Comparison of ENCODE assay signal across 25 cellular contexts in the genomic region with DNA sequence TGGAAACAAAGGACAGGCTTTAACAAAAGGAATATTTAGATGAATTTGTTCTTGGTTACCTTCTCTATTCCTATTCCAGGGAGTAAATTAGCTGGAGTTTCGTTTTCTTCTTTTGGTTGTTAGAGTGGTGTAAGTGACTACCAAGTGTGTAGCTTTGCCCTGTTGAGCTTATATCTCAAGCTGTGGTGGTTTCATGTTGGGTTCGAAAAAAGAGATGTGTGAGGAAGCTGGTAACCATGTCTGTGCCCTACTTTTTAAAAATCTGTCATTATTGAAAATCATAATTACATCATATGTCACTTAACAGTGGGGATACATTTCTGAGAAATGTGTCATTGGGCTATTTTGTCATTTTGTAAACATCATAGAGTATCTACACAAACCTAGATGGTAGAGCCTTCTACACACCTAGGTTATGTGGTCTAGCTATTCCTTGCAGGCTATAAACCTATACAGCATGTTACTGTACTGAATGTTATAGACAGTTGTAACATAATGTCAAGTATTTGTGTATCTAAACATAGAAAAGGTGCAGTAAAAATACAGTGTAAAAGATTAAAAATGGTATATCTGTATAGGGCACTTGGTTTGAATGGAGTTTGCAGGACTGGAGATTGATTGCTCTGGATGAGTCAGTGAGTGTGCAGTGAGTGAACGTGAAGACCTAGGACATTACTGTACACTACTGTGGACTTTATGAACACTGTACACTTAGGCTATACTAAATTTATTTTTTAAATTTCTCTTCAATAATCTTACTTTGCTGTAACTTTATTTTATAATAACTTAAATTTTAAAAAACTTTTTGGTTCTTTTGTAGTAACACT.
DNase-seq lines count a peak whose midpoint lies in the region; ATAC-seq, FAIRE-seq and TF ChIP-seq lines count a peak whose summit lies in the region.
"Had no signal": no experiment of that assay in that cellular context is flagged by ENCODE, and none has a peak within 500 bp of the region (broad histone marks: within the 10 kb centered on the region; RNA-seq: fewer than 3 reads in every experiment).

No MANE protein-coding gene starts in this region.

- intact Hi-C loops in activated CD4-positive, alpha-beta memory T cell treated with anti-CD3 and anti-CD28 coated beads for 36 hours (cut with micrococcal nuclease), result loop anchor here (5.0 kb wide), 1 partner anchor 89 kb away; a partner anchor contains a TSS
- intact Hi-C loops in natural killer cell (cut with micrococcal nuclease) (no loop called here), pancreas (cut with DNase I) (no loop called here)

- H3K4me1 ChIP-seq in pancreas, result no peaks in the 10 kb centered on the region

- POLR2A ChIA-PET in activated CD4-positive, alpha-beta memory T cell treated with anti-CD3 and anti-CD28 coated beads for 36 hours (lab: Charles Lee), result no interaction called here
- POLR2A ChIA-PET in activated CD4-positive, alpha-beta memory T cell treated with anti-CD3 and anti-CD28 coated beads, Interleukin-2, amount 10 ng/mL, durations not matched to agents 7 days and 5 days (lab: Charles Lee), result interaction anchor here (1.8 kb wide), 1 partner anchor 196 kb away, joined by 6 read pairs; no protein-coding TSS in a partner anchor

- no peak for TF ChIP-seq POLR2A in GM12891 (IDR thresholded peaks at IDR 0.05; ENCODE audit: low read depth, low read length)

- H3K36me3 Mint-ChIP-seq in activated CD4-positive, alpha-beta memory T cell treated with anti-CD3 and anti-CD28 coated beads for 36 hours, result peaks cover 22% of the 10 kb centered on the region
- peaks cover 51% of the 10 kb centered on the region for H3K36me3 Mint-ChIP-seq in activated CD4-positive, alpha-beta memory T cell treated with anti-CD3 and anti-CD28 coated beads, Interleukin-2, amount 10 ng/mL, durations not matched to agents 7 days and 5 days (ENCODE audit: low read depth)
- peaks cover 39% of the 10 kb centered on the region for H3K36me3 Mint-ChIP-seq in activated naive CD8-positive, alpha-beta T cell treated with anti-CD3 and anti-CD28 coated beads, Interleukin-2, amount 50 U/mL, for 24 hours (ENCODE audit: low read depth)
- peaks cover 14% of the 10 kb centered on the region for H3K36me3 Mint-ChIP-seq in natural killer cell

- H3K36me3 ChIP-seq in pancreas, result no peaks in the 10 kb centered on the region

- H3K27me3 Mint-ChIP-seq in activated CD4-positive, alpha-beta memory T cell treated with anti-CD3 and anti-CD28 coated beads for 36 hours, result no peaks in the 10 kb centered on the region
- H3K27me3 Mint-ChIP-seq in activated CD4-positive, alpha-beta memory T cell treated with anti-CD3 and anti-CD28 coated beads, Interleukin-2, amount 10 ng/mL, durations not matched to agents 7 days and 5 days, result no peaks in the 10 kb centered on the region
- no peaks in the 10 kb centered on the region for H3K27me3 Mint-ChIP-seq in activated naive CD8-positive, alpha-beta T cell treated with anti-CD3 and anti-CD28 coated beads, Interleukin-2, amount 50 U/mL, for 24 hours
- no peaks in the 10 kb centered on the region for H3K27me3 Mint-ChIP-seq in natural killer cell (ENCODE audit: low read depth in 2 of 2)
- H3K27me3 Mint-ChIP-seq: activated CD4-positive, alpha-beta T cell treated with anti-CD3 and anti-CD28 coated beads, Interleukin-2, amount 10 ng/mL, durations not matched to agents 24 days and 14 days had no signal

- peaks cover 29% of the 10 kb centered on the region for H3K4me1 Mint-ChIP-seq in activated CD4-positive, alpha-beta memory T cell treated with anti-CD3 and anti-CD28 coated beads for 36 hours (ENCODE audit: low read depth)
- peaks cover 13% of the 10 kb centered on the region for H3K4me1 Mint-ChIP-seq in activated CD4-positive, alpha-beta memory T cell treated with anti-CD3 and anti-CD28 coated beads, Interleukin-2, amount 10 ng/mL, durations not matched to agents 7 days and 5 days
- H3K4me1 Mint-ChIP-seq in activated naive CD8-positive, alpha-beta T cell treated with anti-CD3 and anti-CD28 coated beads, Interleukin-2, amount 50 U/mL, for 24 hours, result peaks cover 35% of the 10 kb centered on the region
- peaks cover 24 to 36% of the 10 kb centered on the region in 2 donors for H3K4me1 Mint-ChIP-seq in natural killer cell

- no peaks in the 10 kb centered on the region for H3K9me3 Mint-ChIP-seq in activated CD4-positive, alpha-beta memory T cell treated with anti-CD3 and anti-CD28 coated beads for 36 hours
- peaks cover 2% of the 10 kb centered on the region for H3K9me3 Mint-ChIP-seq in activated CD4-positive, alpha-beta memory T cell treated with anti-CD3 and anti-CD28 coated beads, Interleukin-2, amount 10 ng/mL, durations not matched to agents 7 days and 5 days
- no peaks in the 10 kb centered on the region for H3K9me3 Mint-ChIP-seq in activated naive CD8-positive, alpha-beta T cell treated with anti-CD3 and anti-CD28 coated beads, Interleukin-2, amount 50 U/mL, for 24 hours
- no peaks in the 10 kb centered on the region for H3K9me3 Mint-ChIP-seq in natural killer cell
- H3K9me3 Mint-ChIP-seq: activated CD4-positive, alpha-beta T cell treated with anti-CD3 and anti-CD28 coated beads, Interleukin-2, amount 10 ng/mL, durations not matched to agents 24 days and 14 days; activated naive CD4-positive, alpha-beta T cell treated with anti-CD3 and anti-CD28 coated beads for 36 hours had no signal

- DNase-seq in activated CD4-positive, alpha-beta memory T cell treated with anti-CD3 and anti-CD28 coated beads for 36 hours, result no peak
- DNase-seq in activated CD4-positive, alpha-beta memory T cell treated with anti-CD3 and anti-CD28 coated beads, Interleukin-2, amount 10 ng/mL, durations not matched to agents 7 days and 5 days, result no peak
- DNase-seq in GM12891 (ENCODE audit: insufficient read length, low spot score), result no peak
- DNase-seq in activated naive CD8-positive, alpha-beta T cell treated with anti-CD3 and anti-CD28 coated beads, Interleukin-2, amount 50 U/mL, for 24 hours, result no peak
- no peak for DNase-seq in natural killer cell
- DNase-seq in pancreas, result no peak
- no peak for DNase-seq in NCI-H748 (lab: John Stamatoyannopoulos, UW; ENCODE audit: unreplicated experiment)
- DNase-seq: activated CD4-positive, alpha-beta T cell treated with anti-CD3 and anti-CD28 coated beads, Interleukin-2, amount 10 ng/mL, durations not matched to agents 24 days and 14 days; activated naive CD4-positive, alpha-beta T cell treated with anti-CD3 and anti-CD28 coated beads for 36 hours; AML-193; Calu3; effector CD4-positive, alpha-beta T cell; foreskin keratinocyte; H7; left ventricle myocardium superior; NCI-H1048; NCI-H1930; NCI-H226; NCI-H82; Right ventricle myocardium superior; small intestine; stimulated activated naive CD4-positive, alpha-beta T cell had no signal

- 86 to 94% methylated on average over 3 of the region's 3 CpGs for WGBS in pancreas, 2 donors

- peak overlapping the region; percentile 23 for H3K27ac Mint-ChIP-seq in activated CD4-positive, alpha-beta memory T cell treated with anti-CD3 and anti-CD28 coated beads for 36 hours
- H3K27ac Mint-ChIP-seq in activated CD4-positive, alpha-beta memory T cell treated with anti-CD3 and anti-CD28 coated beads, Interleukin-2, amount 10 ng/mL, durations not matched to agents 7 days and 5 days, result no peak overlapping the region
- H3K27ac Mint-ChIP-seq in activated naive CD8-positive, alpha-beta T cell treated with anti-CD3 and anti-CD28 coated beads, Interleukin-2, amount 50 U/mL, for 24 hours, result peak overlapping the region; percentile 59
- H3K27ac Mint-ChIP-seq in natural killer cell, result peak overlapping the region; percentile 77 to 85
- H3K27ac Mint-ChIP-seq: activated CD4-positive, alpha-beta T cell treated with anti-CD3 and anti-CD28 coated beads, Interleukin-2, amount 10 ng/mL, durations not matched to agents 24 days and 14 days; activated naive CD4-positive, alpha-beta T cell treated with anti-CD3 and anti-CD28 coated beads for 36 hours had no signal

- CTCF ChIA-PET in activated CD4-positive, alpha-beta memory T cell treated with anti-CD3 and anti-CD28 coated beads for 36 hours (lab: Charles Lee), result interaction anchor here (1.4 to 1.5 kb wide), 2 partner anchors 89 to 164 kb away, joined by 3 to 4 read pairs; no protein-coding TSS in a partner anchor
- CTCF ChIA-PET in activated CD4-positive, alpha-beta memory T cell treated with anti-CD3 and anti-CD28 coated beads, Interleukin-2, amount 10 ng/mL, durations not matched to agents 7 days and 5 days (lab: Charles Lee), result interaction anchor here (1.1 kb wide), 1 partner anchor 89 kb away, joined by 3 read pairs; no protein-coding TSS in a partner anchor

- H3K27ac ChIP-seq in pancreas, result no peak overlapping the region
- H3K27ac ChIP-seq: foreskin keratinocyte, hepatocyte had no signal

- no peak overlapping the region for H3K4me3 Mint-ChIP-seq in activated CD4-positive, alpha-beta memory T cell treated with anti-CD3 and anti-CD28 coated beads for 36 hours
- H3K4me3 Mint-ChIP-seq in activated CD4-positive, alpha-beta memory T cell treated with anti-CD3 and anti-CD28 coated beads, Interleukin-2, amount 10 ng/mL, durations not matched to agents 7 days and 5 days, result no peak overlapping the region
- H3K4me3 Mint-ChIP-seq in activated naive CD8-positive, alpha-beta T cell treated with anti-CD3 and anti-CD28 coated beads, Interleukin-2, amount 50 U/mL, for 24 hours, result no peak overlapping the region
- peak overlapping the region; percentile 47 for H3K4me3 Mint-ChIP-seq in natural killer cell
- H3K4me3 Mint-ChIP-seq: activated CD4-positive, alpha-beta T cell treated with anti-CD3 and anti-CD28 coated beads, Interleukin-2, amount 10 ng/mL, durations not matched to agents 24 days and 14 days; activated naive CD4-positive, alpha-beta T cell treated with anti-CD3 and anti-CD28 coated beads for 36 hours had no signal

- no peak for TF ChIP-seq CTCF in natural killer cell (IDR thresholded peaks at IDR 0.05)
- TF ChIP-seq CTCF in pancreas (IDR thresholded peaks at IDR 0.05), result no peak

- no peaks in the 10 kb centered on the region for H3K9me3 ChIP-seq in pancreas

- H3K27me3 ChIP-seq in pancreas, result no peaks in the 10 kb centered on the region
- H3K27me3 ChIP-seq: foreskin keratinocyte, hepatocyte had no signal

- FAIRE-seq in GM12891 (lab: Jason Lieb, UNC) (peak; percentile 61), pancreas (lab: Jason Lieb, UNC) (no peak)
- FAIRE-seq: GM18507 had no signal

- H3K4me3 ChIP-seq in pancreas, result no peak overlapping the region
- H3K4me3 ChIP-seq: hepatocyte had no signal

- ATAC-seq in activated naive CD8-positive, alpha-beta T cell treated with anti-CD3 and anti-CD28 coated beads, Interleukin-2, amount 50 U/mL, for 24 hours, result no peak
- peak in 2 of 3 donors; percentile 42 to 58 for ATAC-seq in natural killer cell
- no peak for ATAC-seq in pancreas
- ATAC-seq in SK-N-SH treated with all-trans-retinoic acid at 6 μM for 48 hours, result no peak
- ATAC-seq: foreskin keratinocyte, left ventricle myocardium superior had no signal

TF ChIP-seq in GM12891, 5 proteins besides CTCF, POLR2A, EP300 and RAD21 (continues in another document):
- TF ChIP-seq PAX5 (IDR thresholded peaks at IDR 0.05; ENCODE audit: insufficient read depth, low read length, severe bottlenecking) (no peak), POLR2AphosphoS5 (IDR thresholded peaks at IDR 0.05; ENCODE audit: low read depth, low read length) (no peak)

TF ChIP-seq in SK-N-SH treated with all-trans-retinoic acid at 6 μM for 48 hours, 23 proteins besides CTCF, POLR2A, EP300 and RAD21:
- no peak for TF ChIP-seq ZNF8 (CRISPR knock-in tag; IDR thresholded peaks at IDR 0.05)
- TF ChIP-seq TCF4 (CRISPR knock-in tag; IDR thresholded peaks at IDR 0.05; ENCODE audit: borderline replicate concordance), result no peak
TF ChIP-seq in SK-N-SH treated with all-trans-retinoic acid at 6 μM for 48 hours: peak in this region for 0.

Comparison
In these comparisons a context has a peak if more than half of its experiments do, and no peak if none do; other contexts are left out.
1. ATAC-seq: peak in natural killer cell (2 of 3); none in activated naive CD8-positive, alpha-beta T cell treated with anti-CD3 and anti-CD28 coated beads, Interleukin-2, amount 50 U/mL, for 24 hours (single experiment), pancreas (0 of 4) and SK-N-SH treated with all-trans-retinoic acid at 6 μM for 48 hours (single experiment).